Comparison of ENCODE assay signal across 1 cellular context in the genomic region with DNA sequence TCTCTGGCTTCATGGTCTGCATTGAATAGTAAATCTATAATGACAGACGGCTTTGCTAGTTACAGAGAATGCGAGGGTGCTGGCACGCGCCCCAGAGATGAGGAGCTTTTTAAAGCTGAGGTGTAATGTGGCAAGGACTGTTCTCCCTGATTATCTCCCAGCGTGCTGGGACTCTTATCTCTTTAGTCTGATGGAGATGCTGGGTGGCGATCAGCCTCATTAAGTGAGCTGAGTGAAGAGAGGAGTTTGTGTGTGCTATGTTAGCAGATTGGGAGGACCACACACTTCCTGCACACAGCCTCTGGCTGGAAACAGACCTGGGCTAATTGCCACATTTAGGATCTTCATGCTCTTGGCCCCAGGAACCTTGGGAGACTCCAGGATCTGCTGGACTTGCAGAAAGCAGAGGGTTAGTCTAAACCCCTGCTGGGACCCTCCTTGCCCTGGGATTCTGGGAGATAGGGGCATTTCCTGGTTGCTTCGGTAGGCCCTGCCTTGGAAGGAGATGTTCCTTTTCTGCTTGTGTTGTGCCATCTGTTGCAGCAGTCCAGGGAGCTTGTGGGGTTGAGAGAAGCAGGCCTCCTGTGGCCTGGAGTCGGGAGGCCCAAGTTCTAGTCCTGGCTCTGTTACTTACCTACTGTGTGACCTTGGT.
TF ChIP-seq lines count a peak whose summit lies in the region.

No MANE protein-coding gene starts in this region.

TF ChIP-seq in SK-N-SH, 30 proteins besides CTCF, POLR2A, EP300 and RAD21 (continued from another document):
- no peak for TF ChIP-seq USF1 (IDR thresholded peaks at IDR 0.05; ENCODE audit: borderline replicate concordance, low read depth)
- no peak for TF ChIP-seq GABPA (IDR thresholded peaks at IDR 0.05; ENCODE audit: low read depth)
- no peak for TF ChIP-seq TAF1 (IDR thresholded peaks at IDR 0.05; ENCODE audit: borderline replicate concordance, low read depth, low read length)
- TF ChIP-seq, protein P1, sequence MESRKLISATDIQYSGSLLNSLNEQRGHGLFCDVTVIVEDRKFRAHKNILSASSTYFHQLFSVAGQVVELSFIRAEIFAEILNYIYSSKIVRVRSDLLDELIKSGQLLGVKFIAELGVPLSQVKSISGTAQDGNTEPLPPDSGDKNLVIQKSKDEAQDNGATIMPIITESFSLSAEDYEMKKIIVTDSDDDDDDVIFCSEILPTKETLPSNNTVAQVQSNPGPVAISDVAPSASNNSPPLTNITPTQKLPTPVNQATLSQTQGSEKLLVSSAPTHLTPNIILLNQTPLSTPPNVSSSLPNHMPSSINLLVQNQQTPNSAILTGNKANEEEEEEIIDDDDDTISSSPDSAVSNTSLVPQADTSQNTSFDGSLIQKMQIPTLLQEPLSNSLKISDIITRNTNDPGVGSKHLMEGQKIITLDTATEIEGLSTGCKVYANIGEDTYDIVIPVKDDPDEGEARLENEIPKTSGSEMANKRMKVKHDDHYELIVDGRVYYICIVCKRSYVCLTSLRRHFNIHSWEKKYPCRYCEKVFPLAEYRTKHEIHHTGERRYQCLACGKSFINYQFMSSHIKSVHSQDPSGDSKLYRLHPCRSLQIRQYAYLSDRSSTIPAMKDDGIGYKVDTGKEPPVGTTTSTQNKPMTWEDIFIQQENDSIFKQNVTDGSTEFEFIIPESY (IDR thresholded peaks at IDR 0.05; ENCODE audit: borderline replicate concordance, low read depth) = no peak
- peak; percentile 69 for TF ChIP-seq CHD2 (IDR thresholded peaks at IDR 0.05; ENCODE audit: low read length, partially characterized antibody)
- TF ChIP-seq, protein P2, sequence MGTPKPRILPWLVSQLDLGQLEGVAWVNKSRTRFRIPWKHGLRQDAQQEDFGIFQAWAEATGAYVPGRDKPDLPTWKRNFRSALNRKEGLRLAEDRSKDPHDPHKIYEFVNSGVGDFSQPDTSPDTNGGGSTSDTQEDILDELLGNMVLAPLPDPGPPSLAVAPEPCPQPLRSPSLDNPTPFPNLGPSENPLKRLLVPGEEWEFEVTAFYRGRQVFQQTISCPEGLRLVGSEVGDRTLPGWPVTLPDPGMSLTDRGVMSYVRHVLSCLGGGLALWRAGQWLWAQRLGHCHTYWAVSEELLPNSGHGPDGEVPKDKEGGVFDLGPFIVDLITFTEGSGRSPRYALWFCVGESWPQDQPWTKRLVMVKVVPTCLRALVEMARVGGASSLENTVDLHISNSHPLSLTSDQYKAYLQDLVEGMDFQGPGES (IDR thresholded peaks at IDR 0.05; ENCODE audit: low read depth, low read length) = no peak
- TF ChIP-seq FOXJ3 (CRISPR knock-in tag; IDR thresholded peaks at IDR 0.05) = peak; percentile 69; the same call in 1 of the 2 replicates
- peak; percentile 39; the same call in 1 of the 2 replicates for TF ChIP-seq SIN3A (IDR thresholded peaks at IDR 0.05; ENCODE audit: borderline replicate concordance, low read depth, low read length)
- peak; percentile 99 for TF ChIP-seq GATA2 (CRISPR knock-in tag; IDR thresholded peaks at IDR 0.05)
- no peak for TF ChIP-seq RFX5 (IDR thresholded peaks at IDR 0.05; ENCODE audit: low read length)
- TF ChIP-seq YY1 (IDR thresholded peaks at IDR 0.05; ENCODE audit: low read depth) = no peak
- TF ChIP-seq MEF2A (IDR thresholded peaks at IDR 0.05; ENCODE audit: borderline replicate concordance, low read depth) = no peak
- no peak for TF ChIP-seq NRF1 (IDR thresholded peaks at IDR 0.05; ENCODE audit: low read depth, low read length)
- no peak for TF ChIP-seq FOXM1 (IDR thresholded peaks at IDR 0.05; ENCODE audit: low read depth)
- TF ChIP-seq JUND (IDR thresholded peaks at IDR 0.05) = no peak
- TF ChIP-seq EZH2phosphoT487 (IDR thresholded peaks at IDR 0.05; ENCODE audit: borderline replicate concordance, low read depth) = no peak
- TF ChIP-seq TCF12 (IDR thresholded peaks at IDR 0.05) = peak; percentile 50; the same call in 1 of the 2 replicates
- TF ChIP-seq RCOR1 (IDR thresholded peaks at IDR 0.05; ENCODE audit: low read length) = peak; percentile 98
- peak; percentile 4; the same call in 1 of the 2 replicates for TF ChIP-seq SMC3 (IDR thresholded peaks at IDR 0.05; ENCODE audit: low read depth, low read length)
- no peak for TF ChIP-seq ELF1 (IDR thresholded peaks at IDR 0.05)
- TF ChIP-seq, protein P3, sequence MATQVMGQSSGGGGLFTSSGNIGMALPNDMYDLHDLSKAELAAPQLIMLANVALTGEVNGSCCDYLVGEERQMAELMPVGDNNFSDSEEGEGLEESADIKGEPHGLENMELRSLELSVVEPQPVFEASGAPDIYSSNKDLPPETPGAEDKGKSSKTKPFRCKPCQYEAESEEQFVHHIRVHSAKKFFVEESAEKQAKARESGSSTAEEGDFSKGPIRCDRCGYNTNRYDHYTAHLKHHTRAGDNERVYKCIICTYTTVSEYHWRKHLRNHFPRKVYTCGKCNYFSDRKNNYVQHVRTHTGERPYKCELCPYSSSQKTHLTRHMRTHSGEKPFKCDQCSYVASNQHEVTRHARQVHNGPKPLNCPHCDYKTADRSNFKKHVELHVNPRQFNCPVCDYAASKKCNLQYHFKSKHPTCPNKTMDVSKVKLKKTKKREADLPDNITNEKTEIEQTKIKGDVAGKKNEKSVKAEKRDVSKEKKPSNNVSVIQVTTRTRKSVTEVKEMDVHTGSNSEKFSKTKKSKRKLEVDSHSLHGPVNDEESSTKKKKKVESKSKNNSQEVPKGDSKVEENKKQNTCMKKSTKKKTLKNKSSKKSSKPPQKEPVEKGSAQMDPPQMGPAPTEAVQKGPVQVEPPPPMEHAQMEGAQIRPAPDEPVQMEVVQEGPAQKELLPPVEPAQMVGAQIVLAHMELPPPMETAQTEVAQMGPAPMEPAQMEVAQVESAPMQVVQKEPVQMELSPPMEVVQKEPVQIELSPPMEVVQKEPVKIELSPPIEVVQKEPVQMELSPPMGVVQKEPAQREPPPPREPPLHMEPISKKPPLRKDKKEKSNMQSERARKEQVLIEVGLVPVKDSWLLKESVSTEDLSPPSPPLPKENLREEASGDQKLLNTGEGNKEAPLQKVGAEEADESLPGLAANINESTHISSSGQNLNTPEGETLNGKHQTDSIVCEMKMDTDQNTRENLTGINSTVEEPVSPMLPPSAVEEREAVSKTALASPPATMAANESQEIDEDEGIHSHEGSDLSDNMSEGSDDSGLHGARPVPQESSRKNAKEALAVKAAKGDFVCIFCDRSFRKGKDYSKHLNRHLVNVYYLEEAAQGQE (IDR thresholded peaks at IDR 0.05; ENCODE audit: low read depth, low read length) = no peak
